20 cellular contexts compared by ENCODE assay signal in the genomic region with DNA sequence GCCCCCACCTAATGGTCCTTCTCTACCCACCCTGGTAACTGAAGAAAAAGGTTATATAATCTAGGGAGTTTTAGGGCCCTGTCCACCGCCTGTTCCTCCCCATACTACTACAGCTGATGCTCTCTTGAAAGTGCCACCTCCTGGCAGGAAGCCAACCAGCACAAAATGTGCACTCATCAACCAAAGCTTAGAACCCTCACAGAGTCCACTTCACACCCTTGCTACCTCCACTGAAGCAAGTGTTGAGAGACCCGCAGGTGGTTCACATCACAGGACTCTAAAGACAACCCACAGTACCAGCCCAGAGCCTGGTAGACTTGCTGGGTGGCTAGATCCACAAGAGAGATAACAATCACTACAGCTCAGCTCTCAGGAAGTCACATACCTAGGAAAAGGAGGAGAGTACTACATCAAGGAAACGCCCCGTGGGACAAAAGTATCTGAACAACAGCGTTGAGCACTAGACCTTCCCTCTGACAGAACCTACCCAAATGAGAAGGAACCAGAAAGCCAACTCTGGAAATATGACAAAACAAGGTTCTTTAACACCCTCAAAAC. TPM values are rescaled to one million over a fixed set of nuclear protein-coding genes. Genes with fewer than 3 reads are reported as not detected.
DNase-seq lines count a peak whose midpoint lies in the region; FAIRE-seq and TF ChIP-seq lines count a peak whose summit lies in the region.
"Had no signal": no experiment of that assay in that cellular context is flagged by ENCODE, and none has a peak within 500 bp of the region (broad histone marks: within the 10 kb centered on the region; RNA-seq: fewer than 3 reads in every experiment).

No MANE protein-coding gene starts in this region.

- H3K4me1 ChIP-seq in Loucy (ENCODE audit: insufficient read depth, low read length, poor library complexity, severe bottlenecking) (peaks cover 10% of the 10 kb centered on the region), endodermal cell (ENCODE audit: control insufficient read depth, insufficient read depth, low read length) (no peaks in the 10 kb centered on the region), small intestine (ENCODE audit: control insufficient read depth in 2 of 2, insufficient read depth in 1 of 2, low read depth in 1 of 2, low read length in 1 of 2) (no peaks in the 10 kb centered on the region)
- H3K4me1 ChIP-seq: BLaER1, Peyer's patch had no signal

- H3K36me3 Mint-ChIP-seq in activated CD4-positive, alpha-beta T cell treated with anti-CD3 and anti-CD28 coated beads, Interleukin-2, amount 10 ng/mL, durations not matched to agents 24 days and 14 days (ENCODE audit: low read depth), result no peaks in the 10 kb centered on the region
- H3K36me3 Mint-ChIP-seq in endodermal cell (ENCODE audit: low read depth), result no peaks in the 10 kb centered on the region
- H3K36me3 Mint-ChIP-seq: CD8-positive, alpha-beta T cell had no signal

- FAIRE-seq in small intestine (lab: Jason Lieb, UNC), result no peak
- FAIRE-seq: A204.1, G401.6, GM12878 had no signal

- no peak overlapping the region for H3K4me3 ChIP-seq in Loucy (ENCODE audit: low read length, poor library complexity, severe bottlenecking)
- no peak overlapping the region for H3K4me3 ChIP-seq in endodermal cell (ENCODE audit: low read length)
- H3K4me3 ChIP-seq in small intestine (ENCODE audit: low read depth in 1 of 2, low read length in 2 of 2), result no peak overlapping the region
- H3K4me3 ChIP-seq: BLaER1, GM12878, Peyer's patch had no signal

- no peaks in the 10 kb centered on the region for H3K9me3 ChIP-seq in Loucy (ENCODE audit: insufficient read depth, low read depth, low read length)
- H3K9me3 ChIP-seq in endodermal cell (ENCODE audit: control insufficient read depth, low read length), result peaks cover 6% of the 10 kb centered on the region
- no peaks in the 10 kb centered on the region for H3K9me3 ChIP-seq in small intestine (ENCODE audit: control insufficient read depth, low read depth)
- H3K9me3 ChIP-seq: BLaER1, SK-N-SH had no signal

- H3K27me3 ChIP-seq in Loucy (ENCODE audit: insufficient read depth, low read length, poor library complexity, severe bottlenecking) (no peaks in the 10 kb centered on the region), endodermal cell (ENCODE audit: control insufficient read depth, insufficient read depth, low read length, poor library complexity, severe bottlenecking) (no peaks in the 10 kb centered on the region), small intestine (ENCODE audit: control insufficient read depth in 2 of 2, insufficient read depth in 2 of 2, low read length in 2 of 2) (no peaks in the 10 kb centered on the region)
- H3K27me3 ChIP-seq: BLaER1, Peyer's patch had no signal

- intact Hi-C loops in activated CD4-positive, alpha-beta T cell treated with anti-CD3 and anti-CD28 coated beads, Interleukin-2, amount 10 ng/mL, durations not matched to agents 24 days and 14 days (cut with micrococcal nuclease), result no loop called here

- no peaks in the 10 kb centered on the region for H3K9me2 ChIP-seq in Loucy (replicated peaks; ENCODE audit: low read depth, low read length)
- H3K9me2 ChIP-seq: SK-N-SH had no signal

- TF ChIP-seq CTCF in Loucy (conservative IDR thresholded peaks at IDR 0.05; ENCODE audit: low read length) (0 out of 2 replicates have a peak, but pooled peaks have one; percentile 13), endodermal cell (conservative IDR thresholded peaks at IDR 0.05) (peak; percentile 37)

- peak; percentile 3 for DNase-seq in activated CD4-positive, alpha-beta T cell treated with anti-CD3 and anti-CD28 coated beads for 48 hours
- DNase-seq in activated CD4-positive, alpha-beta T cell treated with anti-CD3 and anti-CD28 coated beads, Interleukin-2, amount 10 ng/mL, durations not matched to agents 24 days and 14 days, result no peak
- DNase-seq in endodermal cell (peak; percentile 56), small intestine (peak; percentile 4), Kasumi-1 (lab: John Stamatoyannopoulos, UW) (no peak), OCI-M2 (lab: John Stamatoyannopoulos, UW; ENCODE audit: unreplicated experiment) (no peak)
- DNase-seq: CD8-positive, alpha-beta T cell; DMS79; NCI-H1105; NCI-H187; NCI-H446 treated with DMSO at 0.1 percent for 48 hours; Right ventricle myocardium superior had no signal

- peak overlapping the region; percentile 5 for H3K4me2 ChIP-seq in Loucy (ENCODE audit: low read depth, low read length, poor library complexity, severe bottlenecking)
- H3K4me2 ChIP-seq: BLaER1, KMS-11, SK-N-SH had no signal

- H3K4me1 Mint-ChIP-seq in activated CD4-positive, alpha-beta T cell treated with anti-CD3 and anti-CD28 coated beads, Interleukin-2, amount 10 ng/mL, durations not matched to agents 24 days and 14 days, result no peaks in the 10 kb centered on the region
- no peaks in the 10 kb centered on the region for H3K4me1 Mint-ChIP-seq in endodermal cell

- H3K27me3 Mint-ChIP-seq in activated CD4-positive, alpha-beta T cell treated with anti-CD3 and anti-CD28 coated beads, Interleukin-2, amount 10 ng/mL, durations not matched to agents 24 days and 14 days, result peaks cover 4% of the 10 kb centered on the region
- H3K27me3 Mint-ChIP-seq in endodermal cell (ENCODE audit: insufficient read depth), result peaks cover 3% of the 10 kb centered on the region

- H2AFZ ChIP-seq in Loucy (ENCODE audit: low read length), result peak overlapping the region; percentile 15; the same call in 1 of the 2 replicates

- H3K27ac ChIP-seq in endodermal cell (ENCODE audit: low read depth, low read length), result no peak overlapping the region
- no peak overlapping the region for H3K27ac ChIP-seq in small intestine (ENCODE audit: low read depth in 1 of 2, low read length in 1 of 2)
- H3K27ac ChIP-seq: BLaER1, KMS-11, Peyer's patch had no signal

- no peak overlapping the region for H3K27ac Mint-ChIP-seq in activated CD4-positive, alpha-beta T cell treated with anti-CD3 and anti-CD28 coated beads, Interleukin-2, amount 10 ng/mL, durations not matched to agents 24 days and 14 days
- H3K27ac Mint-ChIP-seq in endodermal cell, result no peak overlapping the region
- H3K27ac Mint-ChIP-seq: CD8-positive, alpha-beta T cell had no signal

- H3K9ac ChIP-seq in Loucy (ENCODE audit: low read depth, low read length, poor library complexity, severe bottlenecking), result no peak overlapping the region
- H3K9ac ChIP-seq in endodermal cell (ENCODE audit: extremely low read depth, low read length, poor library complexity, severe bottlenecking), result no peak overlapping the region
- H3K9ac ChIP-seq: BLaER1, KMS-11, SK-N-SH had no signal

- no peaks in the 10 kb centered on the region for H3K79me2 ChIP-seq in Loucy (ENCODE audit: insufficient read depth, low read length)

- 74% methylated on average over 5 of the region's 5 CpGs; no CpG with 5 or more reads in 1 of the 2 experiments for WGBS in endodermal cell (ENCODE audit: insufficient coverage in 1 of 2, insufficient read length in 1 of 2), 2 experiments
- WGBS in small intestine, 3 donors, result 59 to 76% (median 68%) methylated on average over 5 of the region's 5 CpGs

- no peaks in the 10 kb centered on the region for H3K9me3 Mint-ChIP-seq in activated CD4-positive, alpha-beta T cell treated with anti-CD3 and anti-CD28 coated beads, Interleukin-2, amount 10 ng/mL, durations not matched to agents 24 days and 14 days
- H3K9me3 Mint-ChIP-seq in endodermal cell, result no peaks in the 10 kb centered on the region
- H3K9me3 Mint-ChIP-seq: CD8-positive, alpha-beta T cell had no signal

- H3K4me3 Mint-ChIP-seq in activated CD4-positive, alpha-beta T cell treated with anti-CD3 and anti-CD28 coated beads, Interleukin-2, amount 10 ng/mL, durations not matched to agents 24 days and 14 days, result no peak overlapping the region
- H3K4me3 Mint-ChIP-seq in endodermal cell, result no peak overlapping the region
- H3K4me3 Mint-ChIP-seq: CD8-positive, alpha-beta T cell had no signal

- no peaks in the 10 kb centered on the region for H3F3A ChIP-seq in Loucy (ENCODE audit: low read depth)

- H3K36me3 ChIP-seq in Loucy (ENCODE audit: insufficient read depth, low read length) (no peaks in the 10 kb centered on the region), endodermal cell (ENCODE audit: control insufficient read depth, insufficient read depth, low read length) (no peaks in the 10 kb centered on the region), small intestine (ENCODE audit: control insufficient read depth in 2 of 2, insufficient read depth in 2 of 2, low read length in 2 of 2) (no peaks in the 10 kb centered on the region)
- H3K36me3 ChIP-seq: BLaER1, Peyer's patch had no signal

- H4K20me1 ChIP-seq in Loucy (ENCODE audit: insufficient read depth, low read length, poor library complexity, severe bottlenecking), result no peaks in the 10 kb centered on the region
- H4K20me1 ChIP-seq: BLaER1 had no signal

RNA-seq across cellular contexts. Expression of a gene that starts 17.5 kb away (rescaled TPM):
- not detected in 2 replicates for total RNA-seq in activated CD4-positive, alpha-beta T cell treated with anti-CD3 and anti-CD28 coated beads, Interleukin-2, amount 10 ng/mL, durations not matched to agents 24 days and 14 days
- total RNA-seq in endodermal cell, result not detected
- not detected for polyA plus RNA-seq in endodermal cell (2013, experiment 1 of 2)
- not detected for polyA plus RNA-seq in endodermal cell (2013, experiment 2 of 2)
- not detected for polyA plus RNA-seq in small intestine
- total RNA-seq: CD8-positive, alpha-beta T cell; GM12878; Peyer's patch; Right ventricle myocardium superior had no signal
- polyA plus RNA-seq: GM12878, SK-N-SH had no signal

RNA-seq across cellular contexts. Expression of a gene that starts 56.8 kb away (rescaled TPM):
- total RNA-seq in activated CD4-positive, alpha-beta T cell treated with anti-CD3 and anti-CD28 coated beads, Interleukin-2, amount 10 ng/mL, durations not matched to agents 24 days and 14 days, result not detected in 2 replicates
- total RNA-seq in endodermal cell, result not detected
- not detected for polyA plus RNA-seq in endodermal cell (2013, experiment 1 of 2)
- polyA plus RNA-seq in endodermal cell (2013, experiment 2 of 2), result not detected
- under 1 TPM in 1 of 3 donors, not detected in 2; 0.04 TPM for polyA plus RNA-seq in small intestine
- total RNA-seq: CD8-positive, alpha-beta T cell; GM12878; Peyer's patch; Right ventricle myocardium superior had no signal
- polyA plus RNA-seq: GM12878, SK-N-SH had no signal

Comparison
In these comparisons a context has a peak if more than half of its experiments do, and no peak if none do; other contexts are left out.
1. DNase-seq: peak in activated CD4-positive, alpha-beta T cell treated with anti-CD3 and anti-CD28 coated beads for 48 hours (single experiment), endodermal cell (single experiment) and small intestine (single experiment); none in activated CD4-positive, alpha-beta T cell treated with anti-CD3 and anti-CD28 coated beads, Interleukin-2, amount 10 ng/mL, durations not matched to agents 24 days and 14 days (single experiment), Kasumi-1 (0 of 2) and OCI-M2 (single experiment).